ENCODE assay signal across 14 cellular contexts in genomic region chr1:18111605-18112297, GRCh38. TPM values are rescaled to one million over a fixed set of nuclear protein-coding genes. Genes with fewer than 3 reads are reported as not detected.
"Had no signal": no experiment of that assay in that cellular context is flagged by ENCODE, and none has a peak within 500 bp of the region (broad histone marks: within the 10 kb centered on the region; RNA-seq: fewer than 3 reads in every experiment).

No MANE protein-coding gene starts in this region.

- H3K9me3 ChIP-seq: testis had no signal

- H3K27ac Mint-ChIP-seq: activated CD4-positive, alpha-beta memory T cell treated with anti-CD3 and anti-CD28 coated beads for 36 hours; activated T-cell treated with anti-CD3 and anti-CD28 coated beads, Interleukin-2, amount 50 U/mL, for 72 hours; dendritic cell treated with granulocyte-macrophage colony-stimulating factor and Interleukin-4, amounts not matched to agents 40 ng/mL and 50 ng/mL, for 4 days; endodermal cell; naive B cell; stimulated activated naive CD8-positive, alpha-beta T cell treated with anti-CD3 and anti-CD28 coated beads, Interleukin-15, amount 100 ng/mL, for 72 hours had no signal

- H3K27me3 ChIP-seq: testis had no signal

- H3K4me3 Mint-ChIP-seq: central memory CD8-positive, alpha-beta T cell; dendritic cell treated with granulocyte-macrophage colony-stimulating factor and Interleukin-4, amounts not matched to agents 40 ng/mL and 50 ng/mL, for 4 days had no signal

- H3K9me3 Mint-ChIP-seq: activated CD4-positive, alpha-beta memory T cell treated with anti-CD3 and anti-CD28 coated beads for 36 hours; activated T-cell treated with anti-CD3 and anti-CD28 coated beads, Interleukin-2, amount 50 U/mL, for 72 hours; central memory CD8-positive, alpha-beta T cell; dendritic cell treated with granulocyte-macrophage colony-stimulating factor and Interleukin-4, amounts not matched to agents 40 ng/mL and 50 ng/mL, for 4 days; endodermal cell; stimulated activated naive CD8-positive, alpha-beta T cell treated with anti-CD3 and anti-CD28 coated beads, Interleukin-15, amount 100 ng/mL, for 72 hours had no signal

- H3K36me3 Mint-ChIP-seq: activated CD4-positive, alpha-beta memory T cell treated with anti-CD3 and anti-CD28 coated beads for 36 hours had no signal

- H3K4me1 Mint-ChIP-seq: central memory CD8-positive, alpha-beta T cell had no signal

- H3K27ac ChIP-seq: testis had no signal

- DNase-seq: activated CD4-positive, CD25-positive, alpha-beta regulatory T cell treated with anti-CD3 and anti-CD28 coated beads, Interleukin-2, amount 50 U/mL, for 72 hours; erythroblast; naive B cell; stimulated activated CD4-positive, alpha-beta T cell treated with anti-CD3 and anti-CD28 coated beads, Interleukin-4, amount 100 ng/mL, for 24 hours had no signal

RNA-seq across cellular contexts. Expression of gene IGSF21, which starts 4.2 kb away (rescaled TPM):
- total RNA-seq: activated CD4-positive, alpha-beta memory T cell treated with anti-CD3 and anti-CD28 coated beads for 36 hours; activated T-cell treated with anti-CD3 and anti-CD28 coated beads, Interleukin-2, amount 50 U/mL, for 72 hours; glomerular endothelial cell; lung microvascular endothelial cell; pulmonary artery endothelial cell had no signal
